ENCODE assay signal across 23 cellular contexts in genomic region chr21:37489553-37489952, GRCh38.
DNase-seq lines count a peak whose midpoint lies in the region; ATAC-seq, FAIRE-seq and TF ChIP-seq lines count a peak whose summit lies in the region.
"Had no signal": no experiment of that assay in that cellular context is flagged by ENCODE, and none has a peak within 500 bp of the region (broad histone marks: within the 10 kb centered on the region; RNA-seq: fewer than 3 reads in every experiment).

No MANE protein-coding gene starts in this region.

- H3K4me1 Mint-ChIP-seq in natural killer cell, result peaks cover 21 to 23% of the 10 kb centered on the region in 2 donors

- peaks cover 0 to 48% (median 18%) of the 10 kb centered on the region in 9 donors for H3K4me1 ChIP-seq in heart right ventricle

- TF ChIP-seq POLR2A in GM12891 (IDR thresholded peaks at IDR 0.05; ENCODE audit: low read depth, low read length), result no peak

- peaks cover 0 to 88% (median 32%) of the 10 kb centered on the region in 9 donors for H3K36me3 ChIP-seq in heart right ventricle
- H3K36me3 ChIP-seq: ovary had no signal

- in situ Hi-C loops in astrocyte of the spinal cord (cut with HindIII; ENCODE audit: low sequenced_read_pairs), result no loop called here

- H3K4me3 ChIP-seq in astrocyte of the spinal cord (ENCODE audit: low read depth, low read length) (no peak overlapping the region), heart right ventricle (no peak overlapping the region)
- H3K4me3 ChIP-seq: dorsolateral prefrontal cortex, ovary had no signal

- WGBS in heart right ventricle, 2 donors, result 18 to 22% methylated on average over 1 of the region's 1 CpG

- DNase-seq in Right ventricle myocardium superior (no peak), left cardiac atrium (no peak), astrocyte of the spinal cord (ENCODE audit: low read depth, low spot score) (peak; percentile 5), heart right ventricle (no peak), GM12891 (ENCODE audit: insufficient read length, low spot score) (no peak), natural killer cell (no peak), NCI-H1436 treated with DMSO at 0.1 percent for 48 hours (lab: John Stamatoyannopoulos, UW) (no peak)
- DNase-seq: ACHN; activated CD4-positive, alpha-beta memory T cell treated with anti-CD3 and anti-CD28 coated beads for 36 hours; activated CD4-positive, CD25-positive, alpha-beta regulatory T cell; activated naive CD4-positive, alpha-beta T cell treated with Interleukin-2 at 50 U/mL for 16 hours; activated T-cell treated with anti-CD3 and anti-CD28 coated beads, Interleukin-2, amount 50 U/mL, for 1 hour; amniotic stem cell; dorsolateral prefrontal cortex; H9; mesendoderm; NCI-H1048; NCI-H187 treated with DMSO at 0.1 percent for 48 hours; NCI-H69; ovary; stimulated activated CD4-positive, alpha-beta T cell treated with anti-CD3 and anti-CD28 coated beads, Interleukin-4, amount 100 ng/mL, for 1 hour; stimulated activated naive CD4-positive, alpha-beta T cell had no signal

- H3K27me3 ChIP-seq in heart right ventricle, result no peaks in the 10 kb centered on the region
- H3K27me3 ChIP-seq: dorsolateral prefrontal cortex, ovary had no signal

- H3K27ac Mint-ChIP-seq in natural killer cell, result peak overlapping the region in 1 of 2 donors; percentile 69
- H3K27ac Mint-ChIP-seq: activated CD4-positive, alpha-beta memory T cell treated with anti-CD3 and anti-CD28 coated beads for 36 hours had no signal

- intact Hi-C loops in Right ventricle myocardium superior (cut with DNase I), result no loop called here
- intact Hi-C loops in left cardiac atrium (cut with DNase I), result no loop called here
- intact Hi-C loops in heart right ventricle (cut with DNase I), result no loop called here
- intact Hi-C loops in natural killer cell (cut with micrococcal nuclease), result no loop called here

- no peaks in the 10 kb centered on the region for H3K27me3 Mint-ChIP-seq in natural killer cell (ENCODE audit: low read depth in 2 of 2)
- H3K27me3 Mint-ChIP-seq: activated CD4-positive, alpha-beta memory T cell treated with anti-CD3 and anti-CD28 coated beads for 36 hours; natural killer cell treated with Interleukin-12 subunit alpha and Interleukin-12 subunit beta and Interleukin-15 and Interleukin-18, amount 100 ng/mL, for 72 hours had no signal

- H3K36me3 Mint-ChIP-seq in natural killer cell, result no peaks in the 10 kb centered on the region

- H3K4me3 Mint-ChIP-seq in natural killer cell, result no peak overlapping the region
- H3K4me3 Mint-ChIP-seq: activated CD4-positive, alpha-beta memory T cell treated with anti-CD3 and anti-CD28 coated beads for 36 hours; H9; natural killer cell treated with Interleukin-12 subunit alpha and Interleukin-12 subunit beta and Interleukin-15 and Interleukin-18, amount 100 ng/mL, for 72 hours had no signal

- no peaks in the 10 kb centered on the region for H3K9me3 ChIP-seq in heart right ventricle
- H3K9me3 ChIP-seq: ovary had no signal

- ATAC-seq in Right ventricle myocardium superior (ENCODE audit: poor library complexity), result peak; percentile 63
- no peak for ATAC-seq in left cardiac atrium
- peak in 5 of 8 donors; percentile 66 to 77 (median 68) for ATAC-seq in heart right ventricle
- ATAC-seq in natural killer cell, result no peak
- ATAC-seq: natural killer cell treated with Interleukin-12 subunit alpha and Interleukin-12 subunit beta and Interleukin-15 and Interleukin-18, amount 100 ng/mL, for 72 hours had no signal

- no peak for FAIRE-seq in GM12891 (lab: Jason Lieb, UNC)

- TF ChIP-seq CTCF in astrocyte of the spinal cord (IDR thresholded peaks at IDR 0.05; ENCODE audit: low read depth, low read length) (no peak), heart right ventricle (IDR thresholded peaks at IDR 0.05) (peak in 5 of 9 donors; percentile 4 to 46 (median 26)), natural killer cell (IDR thresholded peaks at IDR 0.05) (no peak)

- H3K9me3 Mint-ChIP-seq in natural killer cell, result no peaks in the 10 kb centered on the region
- H3K9me3 Mint-ChIP-seq: activated CD4-positive, alpha-beta memory T cell treated with anti-CD3 and anti-CD28 coated beads for 36 hours; H9; natural killer cell treated with Interleukin-12 subunit alpha and Interleukin-12 subunit beta and Interleukin-15 and Interleukin-18, amount 100 ng/mL, for 72 hours had no signal

- H3K27ac ChIP-seq in heart right ventricle, result peak overlapping the region in 2 of 10 donors; percentile 10 to 13
- H3K27ac ChIP-seq: dorsolateral prefrontal cortex, ovary had no signal

TF ChIP-seq in GM12891, 5 proteins besides CTCF, POLR2A, EP300 and RAD21:
- TF ChIP-seq SPI1 (IDR thresholded peaks at IDR 0.05; ENCODE audit: low read depth, low read length) (no peak), PAX5 (IDR thresholded peaks at IDR 0.05; ENCODE audit: insufficient read depth, low read length, severe bottlenecking) (no peak), TAF1 (IDR thresholded peaks at IDR 0.05; ENCODE audit: low read depth, low read length) (no peak), POU2F2 (IDR thresholded peaks at IDR 0.05; ENCODE audit: low read depth, low read length) (no peak), POLR2AphosphoS5 (IDR thresholded peaks at IDR 0.05; ENCODE audit: low read depth, low read length) (no peak)

Comparison
In these comparisons a context has a peak if more than half of its experiments do, and no peak if none do; other contexts are left out.
1. ATAC-seq: peak in Right ventricle myocardium superior (single experiment) and heart right ventricle (5 of 8); none in left cardiac atrium (0 of 2) and natural killer cell (0 of 3).
2. CTCF ChIP-seq: peak in heart right ventricle (5 of 9); none in astrocyte of the spinal cord (single experiment) and natural killer cell (single experiment).